ENCODE assay signal across 25 cellular contexts in genomic region chr2:128692895-128693519, GRCh38.
A peak's percentile ranks its signal among the peaks of the same experiment; 100 is the strongest.
DNase-seq lines count a peak whose midpoint lies in the region; ATAC-seq, FAIRE-seq and TF ChIP-seq lines count a peak whose summit lies in the region.
"Had no signal": no experiment of that assay in that cellular context is flagged by ENCODE, and none has a peak within 500 bp of the region (broad histone marks: within the 10 kb centered on the region; RNA-seq: fewer than 3 reads in every experiment).

No MANE protein-coding gene starts in this region.

- H3K27ac Mint-ChIP-seq in activated CD4-positive, alpha-beta T cell treated with anti-CD3 and anti-CD28 coated beads, Interleukin-2, amount 10 ng/mL, durations not matched to agents 24 days and 14 days = no peak overlapping the region
- H3K27ac Mint-ChIP-seq in type B pancreatic cell = no peak overlapping the region
- no peak overlapping the region for H3K27ac Mint-ChIP-seq in H9
- H3K27ac Mint-ChIP-seq: CD4-positive, CD25-positive, alpha-beta regulatory T cell; HFFc6 had no signal

- H3K14ac ChIP-seq in H1 (ENCODE audit: insufficient read length) (no peak overlapping the region), H9 (ENCODE audit: insufficient read depth, low read length) (no peak overlapping the region; the same call in 1 of the 2 replicates)

- H2BK5ac ChIP-seq in H1 (ENCODE audit: low read depth, low read length) (no peak overlapping the region), H9 (ENCODE audit: insufficient read length, low read length) (no peak overlapping the region)

- H3K4me1 Mint-ChIP-seq in activated CD4-positive, alpha-beta T cell treated with anti-CD3 and anti-CD28 coated beads, Interleukin-2, amount 10 ng/mL, durations not matched to agents 24 days and 14 days = no peaks in the 10 kb centered on the region
- no peaks in the 10 kb centered on the region for H3K4me1 Mint-ChIP-seq in type B pancreatic cell (ENCODE audit: unreplicated experiment)
- peaks cover 11 to 24% of the 10 kb centered on the region in 2 experiments for H3K4me1 Mint-ChIP-seq in H9
- H3K4me1 Mint-ChIP-seq: CD4-positive, CD25-positive, alpha-beta regulatory T cell had no signal

- H2BK20ac ChIP-seq in H1 (ENCODE audit: low read length) (no peak overlapping the region), H9 (ENCODE audit: low read depth, low read length, poor library complexity, severe bottlenecking) (no peak overlapping the region)

- TF ChIP-seq CTCF in H1 (IDR thresholded peaks at IDR 0.05; ENCODE audit: control extremely low read depth in 1 of 3, insufficient read depth in 1 of 3, low read depth in 1 of 3, low read length in 3 of 3) = no peak
- TF ChIP-seq CTCF in type B pancreatic cell (conservative IDR thresholded peaks at IDR 0.05) = no peak
- no peak for TF ChIP-seq CTCF in H9 (conservative IDR thresholded peaks at IDR 0.05)

- no peak overlapping the region for H3K4me3 Mint-ChIP-seq in activated CD4-positive, alpha-beta T cell treated with anti-CD3 and anti-CD28 coated beads, Interleukin-2, amount 10 ng/mL, durations not matched to agents 24 days and 14 days
- H3K4me3 Mint-ChIP-seq in type B pancreatic cell (no peak overlapping the region), H9 (no peak overlapping the region)
- H3K4me3 Mint-ChIP-seq: HFFc6 had no signal

- no peak overlapping the region for H4K5ac ChIP-seq in H1 (ENCODE audit: insufficient read length, low read depth, low read length)
- H4K5ac ChIP-seq in H9 (ENCODE audit: insufficient read length, low read depth, low read length) = no peak overlapping the region

- H4K20me1 ChIP-seq in H1 (replicated peaks in 1 of 2; ENCODE audit: control insufficient read depth in 1 of 2, insufficient read depth in 2 of 2, low read length in 2 of 2) = no peaks in the 10 kb centered on the region
- no peaks in the 10 kb centered on the region for H4K20me1 ChIP-seq in H9 (ENCODE audit: control insufficient read depth, insufficient read depth, insufficient read length)

- TF ChIP-seq POLR2A in H1 (IDR thresholded peaks at IDR 0.05; ENCODE audit: control extremely low read depth in 1 of 2, low read depth in 2 of 2, low read length in 2 of 2) = no peak

- H2AK5ac ChIP-seq in H1 (ENCODE audit: low read depth, low read length) (no peak overlapping the region), H9 (ENCODE audit: insufficient read length, low read length) (no peak overlapping the region)

- intact Hi-C loops in activated CD4-positive, alpha-beta T cell treated with anti-CD3 and anti-CD28 coated beads, Interleukin-2, amount 10 ng/mL, durations not matched to agents 24 days and 14 days (cut with micrococcal nuclease) = no loop called here

- H3K23ac ChIP-seq in H1 (ENCODE audit: insufficient read length) = no peak overlapping the region
- H3K23ac ChIP-seq in H9 (ENCODE audit: insufficient read length, low read depth, low read length) = no peak overlapping the region

- H3K79me2 ChIP-seq in H1 (ENCODE audit: control insufficient read depth in 1 of 2, insufficient read depth in 2 of 2, low read length in 2 of 2) (no peaks in the 10 kb centered on the region), H9 (ENCODE audit: insufficient read depth, low read length) (no peaks in the 10 kb centered on the region)

- H3K27ac ChIP-seq in H1 (ENCODE audit: low read depth, low read length) (no peak overlapping the region), H9 (ENCODE audit: insufficient read length, low read depth, low read length) (no peak overlapping the region)

- H3K9me3 ChIP-seq in H1 (ENCODE audit: insufficient read depth in 2 of 2, low read depth in 1 of 2, low read length in 1 of 2) (no peaks in the 10 kb centered on the region; a peak in 1 of 4 replicates), H9 (ENCODE audit: control insufficient read depth, low read depth, low read length) (no peaks in the 10 kb centered on the region)
- H3K9me3 ChIP-seq: BE2C, HAP-1 had no signal

- H3K4me3 ChIP-seq in H1 (ENCODE audit: extremely low read depth in 1 of 4, insufficient read depth in 2 of 4, low read depth in 3 of 4, low read length in 4 of 4) = no peak overlapping the region
- H3K4me3 ChIP-seq: HAP-1 had no signal

- H3K56ac ChIP-seq in H1 (replicated peaks; ENCODE audit: insufficient read length, low read depth, low read length) (no peak overlapping the region), H9 (ENCODE audit: insufficient read length, low read depth, low read length) (no peak overlapping the region)

- FAIRE-seq in H1 (lab: Jason Lieb, UNC) = no peak
- FAIRE-seq: GM19239 had no signal

- ATAC-seq in HG03520 (IDR thresholded peaks at IDR 0.05; ENCODE audit: unreplicated experiment) = no peak
- ATAC-seq in left lobe of liver = no peak

- CTCF ChIA-PET in H1 (lab: Charles Lee; ENCODE audit: partially characterized antibody) = interaction anchor here (0.7 kb wide), 1 partner anchor 343 kb away, joined by 3 read pairs; no protein-coding TSS in a partner anchor

- H2AFZ ChIP-seq in H1 (ENCODE audit: low read length) (no peak overlapping the region), H9 (ENCODE audit: low read length) (no peak overlapping the region)

- no peak overlapping the region for H4K8ac ChIP-seq in H1 (ENCODE audit: extremely low read depth, insufficient read depth, low read length)
- H4K8ac ChIP-seq in H9 (replicated peaks; ENCODE audit: insufficient read length, low read depth, low read length) = no peak overlapping the region

- H3K18ac ChIP-seq in H1 (ENCODE audit: extremely low read depth, low read length) (no peak overlapping the region), H9 (ENCODE audit: insufficient read length, low read depth, low read length) (no peak overlapping the region)

- TF ChIP-seq EP300 in Ishikawa (IDR thresholded peaks at IDR 0.05; ENCODE audit: borderline replicate concordance) (no peak), H1 (IDR thresholded peaks at IDR 0.05; ENCODE audit: borderline replicate concordance in 1 of 2, low read depth in 2 of 2, low read length in 2 of 2) (no peak)

- no peak overlapping the region for H3T11ph ChIP-seq in H9 (ENCODE audit: low read length)

- H2BK120ac ChIP-seq in H1 (replicated peaks; ENCODE audit: low read depth, low read length) (no peak overlapping the region), H9 (ENCODE audit: low read depth, low read length, poor library complexity, severe bottlenecking) (no peak overlapping the region)

- H3K4me2 ChIP-seq in H1 (ENCODE audit: insufficient read depth in 1 of 2, low read depth in 2 of 2, low read length in 2 of 2) (no peak overlapping the region), H9 (ENCODE audit: insufficient read depth, insufficient read length, low read length) (no peak overlapping the region)

- POLR2A ChIA-PET in H1 (lab: Charles Lee; ENCODE audit: partially characterized antibody) = no interaction called here

- H2BK12ac ChIP-seq in H1 (ENCODE audit: low read depth, low read length) (peak overlapping the region; percentile 22; the same call in 1 of the 2 replicates), H9 (ENCODE audit: insufficient read length, low read depth, low read length) (no peak overlapping the region)

- H3K27me3 ChIP-seq in H1 (replicated peaks in 1 of 4; ENCODE audit: control insufficient read depth in 3 of 4, extremely low read depth in 1 of 4, insufficient read depth in 3 of 4, low read length in 3 of 4) = no peaks in the 10 kb centered on the region; a peak in 1 of 7 replicates
- no peaks in the 10 kb centered on the region for H3K27me3 ChIP-seq in H9 (ENCODE audit: insufficient read depth, low read length)
- H3K27me3 ChIP-seq: BE2C had no signal

- peak; percentile 34 for DNase-seq in activated CD4-positive, alpha-beta T cell treated with anti-CD3 and anti-CD28 coated beads, Interleukin-2, amount 10 ng/mL, durations not matched to agents 24 days and 14 days
- DNase-seq in activated CD4-positive, alpha-beta T cell treated with anti-CD3 and anti-CD28 coated beads, Interleukin-2, amount 50 U/mL, for 48 hours = no peak
- DNase-seq in H1 (ENCODE audit: low read depth in 1 of 2, low spot score in 2 of 2) = no peak
- DNase-seq in type B pancreatic cell (ENCODE audit: extremely low spot score, unreplicated experiment) = peak; percentile 44
- DNase-seq in left lobe of liver (ENCODE audit: low spot score) = no peak
- DNase-seq in H9 = no peak
- DNase-seq: 8988T; ACHN; BE2C; CD4-positive, CD25-positive, alpha-beta regulatory T cell; DMS153; DND-41; HFFc6; KG1; MM.1S; NCI-H1694 treated with DMSO at 0.1 percent for 48 hours; NCI-H2081; NCI-H2227 treated with DMSO at 0.1 percent for 48 hours; NCI-H69; RPMI8226; SHP77 had no signal

- H3K36me3 ChIP-seq in H1 (ENCODE audit: control insufficient read depth in 2 of 4, insufficient read depth in 4 of 4, low read length in 3 of 4) = no peaks in the 10 kb centered on the region
- H3K36me3 ChIP-seq: BE2C, HAP-1 had no signal

- no peak for TF ChIP-seq RAD21 in Ishikawa (IDR thresholded peaks at IDR 0.05; ENCODE audit: low read depth)
- no peak for TF ChIP-seq RAD21 in H1 (IDR thresholded peaks at IDR 0.05 in 1 of 2, conservative IDR thresholded peaks at IDR 0.05 in 1 of 2; ENCODE audit: low read depth in 2 of 2, low read length in 2 of 2)

- H3K4me1 ChIP-seq in H1 (replicated peaks in 1 of 4; ENCODE audit: control insufficient read depth in 3 of 4, insufficient read depth in 4 of 4, low read length in 3 of 4) (peaks cover 0 to 3% (median 1%) of the 10 kb centered on the region in 4 experiments; a peak in 3 of 7 replicates), H9 (ENCODE audit: insufficient read depth, low read length) (no peaks in the 10 kb centered on the region)
- H3K4me1 ChIP-seq: BE2C, HAP-1 had no signal

- no peaks in the 10 kb centered on the region for H3K36me3 Mint-ChIP-seq in activated CD4-positive, alpha-beta T cell treated with anti-CD3 and anti-CD28 coated beads, Interleukin-2, amount 10 ng/mL, durations not matched to agents 24 days and 14 days (ENCODE audit: low read depth)
- H3K36me3 Mint-ChIP-seq in type B pancreatic cell (no peaks in the 10 kb centered on the region), H9 (ENCODE audit: insufficient read depth in 1 of 3, low read depth in 3 of 3) (peaks cover 0 to 5% (median 4%) of the 10 kb centered on the region in 3 experiments; a peak in 1 of 7 replicates)
- H3K36me3 Mint-ChIP-seq: CD4-positive, CD25-positive, alpha-beta regulatory T cell had no signal

- H3K23me2 ChIP-seq in H1 (ENCODE audit: low read depth, low read length) (no peaks in the 10 kb centered on the region), H9 (ENCODE audit: insufficient read length, low read depth, low read length, poor library complexity, severe bottlenecking) (no peaks in the 10 kb centered on the region)

- H2BK15ac ChIP-seq in H1 (ENCODE audit: low read length) (no peak overlapping the region), H9 (ENCODE audit: low read depth, low read length) (no peak overlapping the region)

- H3K9ac ChIP-seq in H1 (replicated peaks in 1 of 4; ENCODE audit: extremely low read depth in 1 of 4, low read depth in 3 of 4, low read length in 3 of 4) (no peak overlapping the region), H9 (ENCODE audit: extremely low read depth, insufficient read length, low read length) (no peak overlapping the region)

- H3K4ac ChIP-seq in H1 (replicated peaks; ENCODE audit: insufficient read length, low read depth, low read length) = no peak overlapping the region
- H3K4ac ChIP-seq in H9 (ENCODE audit: low read depth, low read length) = no peak overlapping the region

- peaks cover 8% of the 10 kb centered on the region for H3K27me3 Mint-ChIP-seq in activated CD4-positive, alpha-beta T cell treated with anti-CD3 and anti-CD28 coated beads, Interleukin-2, amount 10 ng/mL, durations not matched to agents 24 days and 14 days
- H3K27me3 Mint-ChIP-seq in type B pancreatic cell (no peaks in the 10 kb centered on the region), H9 (ENCODE audit: low read depth) (peaks cover 11% of the 10 kb centered on the region)

- H4K91ac ChIP-seq in H1 (replicated peaks; ENCODE audit: insufficient read length, low read length) (no peak overlapping the region), H9 (ENCODE audit: insufficient read length, low read depth, low read length) (no peak overlapping the region)

- H3K9me3 Mint-ChIP-seq in activated CD4-positive, alpha-beta T cell treated with anti-CD3 and anti-CD28 coated beads, Interleukin-2, amount 10 ng/mL, durations not matched to agents 24 days and 14 days = no peaks in the 10 kb centered on the region
- H3K9me3 Mint-ChIP-seq in type B pancreatic cell = peaks cover 5% of the 10 kb centered on the region
- peaks cover 0 to 14% of the 10 kb centered on the region in 2 experiments; a peak in 3 of 5 replicates for H3K9me3 Mint-ChIP-seq in H9
- H3K9me3 Mint-ChIP-seq: HFFc6 had no signal

- no peaks in the 10 kb centered on the region for H3K79me1 ChIP-seq in H1 (ENCODE audit: low read depth, low read length)
- no peaks in the 10 kb centered on the region for H3K79me1 ChIP-seq in H9 (ENCODE audit: insufficient read depth, low read depth, low read length, poor library complexity, severe bottlenecking)

- WGBS in H1 (ENCODE audit: extremely low coverage in 1 of 2, insufficient coverage in 1 of 2, insufficient read length in 1 of 2, insufficient replicate concordance in 2 of 2, low coverage in 1 of 2, low lambda C conversion rate in 2 of 2, missing lambda C conversion rate in 1 of 2), 2 experiments = 89% methylated on average over 11 of the region's 13 CpGs; no CpG with 5 or more reads in 1 of the 2 experiments
- WGBS in H9 (ENCODE audit: extremely low coverage, insufficient read length, low lambda C conversion rate) = no CpG with 5 or more reads among the region's 13 CpGs

Comparison
In these comparisons a context has a peak if more than half of its experiments do, and no peak if none do; other contexts are left out.
1. DNase-seq: peak in activated CD4-positive, alpha-beta T cell treated with anti-CD3 and anti-CD28 coated beads, Interleukin-2, amount 10 ng/mL, durations not matched to agents 24 days and 14 days (single experiment) and type B pancreatic cell (single experiment); none in activated CD4-positive, alpha-beta T cell treated with anti-CD3 and anti-CD28 coated beads, Interleukin-2, amount 50 U/mL, for 48 hours (0 of 2), H1 (0 of 2), left lobe of liver (single experiment) and H9 (single experiment).